1 cellular context compared by ENCODE assay signal in genomic region chr14:76236172-76237130, GRCh38.
A peak's percentile ranks its signal among the peaks of the same experiment; 100 is the strongest.
TF ChIP-seq lines count a peak whose summit lies in the region.

No MANE protein-coding gene starts in this region.

TF ChIP-seq in GM12878, 131 proteins besides CTCF, POLR2A, EP300 and RAD21 (continued from another document and continues in another):
- TF ChIP-seq, protein P1, sequence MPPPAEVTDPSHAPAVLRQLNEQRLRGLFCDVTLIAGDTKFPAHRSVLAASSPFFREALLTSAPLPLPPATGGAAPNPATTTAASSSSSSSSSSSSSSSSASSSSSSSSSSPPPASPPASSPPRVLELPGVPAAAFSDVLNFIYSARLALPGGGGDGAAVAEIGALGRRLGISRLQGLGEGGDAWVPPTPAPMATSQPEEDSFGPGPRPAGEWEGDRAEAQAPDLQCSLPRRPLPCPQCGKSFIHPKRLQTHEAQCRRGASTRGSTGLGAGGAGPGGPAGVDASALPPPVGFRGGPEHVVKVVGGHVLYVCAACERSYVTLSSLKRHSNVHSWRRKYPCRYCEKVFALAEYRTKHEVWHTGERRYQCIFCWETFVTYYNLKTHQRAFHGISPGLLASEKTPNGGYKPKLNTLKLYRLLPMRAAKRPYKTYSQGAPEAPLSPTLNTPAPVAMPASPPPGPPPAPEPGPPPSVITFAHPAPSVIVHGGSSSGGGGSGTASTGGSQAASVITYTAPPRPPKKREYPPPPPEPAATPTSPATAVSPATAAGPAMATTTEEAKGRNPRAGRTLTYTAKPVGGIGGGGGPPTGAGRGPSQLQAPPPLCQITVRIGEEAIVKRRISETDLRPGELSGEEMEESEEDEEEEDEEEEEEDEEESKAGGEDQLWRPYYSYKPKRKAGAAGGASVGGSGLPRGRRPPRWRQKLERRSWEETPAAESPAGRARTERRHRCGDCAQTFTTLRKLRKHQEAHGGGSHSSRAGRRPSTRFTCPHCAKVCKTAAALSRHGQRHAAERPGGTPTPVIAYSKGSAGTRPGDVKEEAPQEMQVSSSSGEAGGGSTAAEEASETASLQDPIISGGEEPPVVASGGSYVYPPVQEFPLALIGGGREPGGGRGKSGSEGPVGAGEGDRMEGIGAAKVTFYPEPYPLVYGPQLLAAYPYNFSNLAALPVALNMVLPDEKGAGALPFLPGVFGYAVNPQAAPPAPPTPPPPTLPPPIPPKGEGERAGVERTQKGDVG (CRISPR knock-in tag; IDR thresholded peaks at IDR 0.05) = no peak
- TF ChIP-seq, protein P2, sequence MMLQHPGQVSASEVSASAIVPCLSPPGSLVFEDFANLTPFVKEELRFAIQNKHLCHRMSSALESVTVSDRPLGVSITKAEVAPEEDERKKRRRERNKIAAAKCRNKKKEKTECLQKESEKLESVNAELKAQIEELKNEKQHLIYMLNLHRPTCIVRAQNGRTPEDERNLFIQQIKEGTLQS (IDR thresholded peaks at IDR 0.05; ENCODE audit: borderline replicate concordance, extremely low read depth, low read depth, low read length) = no peak
- TF ChIP-seq SMARCA5 (IDR thresholded peaks at IDR 0.05) (no peak), RUNX3 (IDR thresholded peaks at IDR 0.05; ENCODE audit: low read length) (peak; percentile 82), PML (IDR thresholded peaks at IDR 0.05; ENCODE audit: low read length) (no peak), EGR1 (IDR thresholded peaks at IDR 0.05; ENCODE audit: borderline replicate concordance in 1 of 2, low read depth in 2 of 2, low read length in 2 of 2) (no peak), NR2F1 (conservative IDR thresholded peaks at IDR 0.05) (no peak), MAX (IDR thresholded peaks at IDR 0.05; ENCODE audit: low read depth, low read length) (no peak), CEBPB (IDR thresholded peaks at IDR 0.05; ENCODE audit: borderline replicate concordance in 1 of 2, low read depth in 2 of 2, low read length in 2 of 2) (no peak), USF2 (IDR thresholded peaks at IDR 0.05; ENCODE audit: borderline replicate concordance, low read depth, low read length) (no peak), RAD51 (IDR thresholded peaks at IDR 0.05) (peak; percentile 17; the same call in 1 of the 2 replicates), JUND (IDR thresholded peaks at IDR 0.05; ENCODE audit: low read depth, low read length) (peak; percentile 48; the same call in 1 of the 2 replicates), IKZF2 (IDR thresholded peaks at IDR 0.05) (peak; percentile 99), FOXK2 (IDR thresholded peaks at IDR 0.05) (no peak), RCOR1 (conservative IDR thresholded peaks at IDR 0.05; ENCODE audit: low read depth, low read length) (no peak), MEF2A (IDR thresholded peaks at IDR 0.05; ENCODE audit: insufficient read depth, low read depth, low read length) (peak; percentile 52; the same call in 1 of the 2 replicates), NBN (IDR thresholded peaks at IDR 0.05) (peak; percentile 60), USF1 (IDR thresholded peaks at IDR 0.05; ENCODE audit: borderline replicate concordance, extremely low read length, insufficient read depth, low read depth, low read length) (no peak), NR2C1 (IDR thresholded peaks at IDR 0.05) (no peak), GABPA (IDR thresholded peaks at IDR 0.05; ENCODE audit: low read depth) (no peak), TCF12 (IDR thresholded peaks at IDR 0.05; ENCODE audit: low read depth, low read length) (peak; percentile 79; the same call in 1 of the 2 replicates), CREM (IDR thresholded peaks at IDR 0.05; ENCODE audit: low read depth) (no peak; the same call in 1 of the 2 replicates), WRNIP1 (IDR thresholded peaks at IDR 0.05; ENCODE audit: borderline replicate concordance, low read depth, low read length) (no peak), BMI1 (IDR thresholded peaks at IDR 0.05; ENCODE audit: borderline replicate concordance) (peak; percentile 57), GATAD2B (conservative IDR thresholded peaks at IDR 0.05; ENCODE audit: low read depth) (peak; percentile 69; the same call in 1 of the 2 replicates), KDM1A (IDR thresholded peaks at IDR 0.05; ENCODE audit: borderline replicate concordance) (no peak), LARP7 (IDR thresholded peaks at IDR 0.05) (no peak), FOXM1 (IDR thresholded peaks at IDR 0.05; ENCODE audit: low read depth, low read length) (peak; percentile 73; the same call in 1 of the 2 replicates), E2F4 (IDR thresholded peaks at IDR 0.05; ENCODE audit: low read depth, low read length) (no peak), RFX5 (IDR thresholded peaks at IDR 0.05; ENCODE audit: low read depth, low read length) (no peak), BACH1 (IDR thresholded peaks at IDR 0.05; ENCODE audit: borderline replicate concordance) (0 out of 2 replicates have a peak, but pooled peaks have one; percentile 36)
- TF ChIP-seq, protein P3, sequence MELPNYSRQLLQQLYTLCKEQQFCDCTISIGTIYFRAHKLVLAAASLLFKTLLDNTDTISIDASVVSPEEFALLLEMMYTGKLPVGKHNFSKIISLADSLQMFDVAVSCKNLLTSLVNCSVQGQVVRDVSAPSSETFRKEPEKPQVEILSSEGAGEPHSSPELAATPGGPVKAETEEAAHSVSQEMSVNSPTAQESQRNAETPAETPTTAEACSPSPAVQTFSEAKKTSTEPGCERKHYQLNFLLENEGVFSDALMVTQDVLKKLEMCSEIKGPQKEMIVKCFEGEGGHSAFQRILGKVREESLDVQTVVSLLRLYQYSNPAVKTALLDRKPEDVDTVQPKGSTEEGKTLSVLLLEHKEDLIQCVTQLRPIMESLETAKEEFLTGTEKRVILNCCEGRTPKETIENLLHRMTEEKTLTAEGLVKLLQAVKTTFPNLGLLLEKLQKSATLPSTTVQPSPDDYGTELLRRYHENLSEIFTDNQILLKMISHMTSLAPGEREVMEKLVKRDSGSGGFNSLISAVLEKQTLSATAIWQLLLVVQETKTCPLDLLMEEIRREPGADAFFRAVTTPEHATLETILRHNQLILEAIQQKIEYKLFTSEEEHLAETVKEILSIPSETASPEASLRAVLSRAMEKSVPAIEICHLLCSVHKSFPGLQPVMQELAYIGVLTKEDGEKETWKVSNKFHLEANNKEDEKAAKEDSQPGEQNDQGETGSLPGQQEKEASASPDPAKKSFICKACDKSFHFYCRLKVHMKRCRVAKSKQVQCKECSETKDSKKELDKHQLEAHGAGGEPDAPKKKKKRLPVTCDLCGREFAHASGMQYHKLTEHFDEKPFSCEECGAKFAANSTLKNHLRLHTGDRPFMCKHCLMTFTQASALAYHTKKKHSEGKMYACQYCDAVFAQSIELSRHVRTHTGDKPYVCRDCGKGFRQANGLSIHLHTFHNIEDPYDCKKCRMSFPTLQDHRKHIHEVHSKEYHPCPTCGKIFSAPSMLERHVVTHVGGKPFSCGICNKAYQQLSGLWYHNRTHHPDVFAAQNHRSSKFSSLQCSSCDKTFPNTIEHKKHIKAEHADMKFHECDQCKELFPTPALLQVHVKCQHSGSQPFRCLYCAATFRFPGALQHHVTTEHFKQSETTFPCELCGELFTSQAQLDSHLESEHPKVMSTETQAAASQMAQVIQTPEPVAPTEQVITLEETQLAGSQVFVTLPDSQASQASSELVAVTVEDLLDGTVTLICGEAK (IDR thresholded peaks at IDR 0.05; ENCODE audit: borderline replicate concordance) = no peak
- TF ChIP-seq, protein P4, sequence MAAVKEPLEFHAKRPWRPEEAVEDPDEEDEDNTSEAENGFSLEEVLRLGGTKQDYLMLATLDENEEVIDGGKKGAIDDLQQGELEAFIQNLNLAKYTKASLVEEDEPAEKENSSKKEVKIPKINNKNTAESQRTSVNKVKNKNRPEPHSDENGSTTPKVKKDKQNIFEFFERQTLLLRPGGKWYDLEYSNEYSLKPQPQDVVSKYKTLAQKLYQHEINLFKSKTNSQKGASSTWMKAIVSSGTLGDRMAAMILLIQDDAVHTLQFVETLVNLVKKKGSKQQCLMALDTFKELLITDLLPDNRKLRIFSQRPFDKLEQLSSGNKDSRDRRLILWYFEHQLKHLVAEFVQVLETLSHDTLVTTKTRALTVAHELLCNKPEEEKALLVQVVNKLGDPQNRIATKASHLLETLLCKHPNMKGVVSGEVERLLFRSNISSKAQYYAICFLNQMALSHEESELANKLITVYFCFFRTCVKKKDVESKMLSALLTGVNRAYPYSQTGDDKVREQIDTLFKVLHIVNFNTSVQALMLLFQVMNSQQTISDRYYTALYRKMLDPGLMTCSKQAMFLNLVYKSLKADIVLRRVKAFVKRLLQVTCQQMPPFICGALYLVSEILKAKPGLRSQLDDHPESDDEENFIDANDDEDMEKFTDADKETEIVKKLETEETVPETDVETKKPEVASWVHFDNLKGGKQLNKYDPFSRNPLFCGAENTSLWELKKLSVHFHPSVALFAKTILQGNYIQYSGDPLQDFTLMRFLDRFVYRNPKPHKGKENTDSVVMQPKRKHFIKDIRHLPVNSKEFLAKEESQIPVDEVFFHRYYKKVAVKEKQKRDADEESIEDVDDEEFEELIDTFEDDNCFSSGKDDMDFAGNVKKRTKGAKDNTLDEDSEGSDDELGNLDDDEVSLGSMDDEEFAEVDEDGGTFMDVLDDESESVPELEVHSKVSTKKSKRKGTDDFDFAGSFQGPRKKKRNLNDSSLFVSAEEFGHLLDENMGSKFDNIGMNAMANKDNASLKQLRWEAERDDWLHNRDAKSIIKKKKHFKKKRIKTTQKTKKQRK (IDR thresholded peaks at IDR 0.05; ENCODE audit: low read depth, low read length) = no peak
- TF ChIP-seq, protein P5, sequence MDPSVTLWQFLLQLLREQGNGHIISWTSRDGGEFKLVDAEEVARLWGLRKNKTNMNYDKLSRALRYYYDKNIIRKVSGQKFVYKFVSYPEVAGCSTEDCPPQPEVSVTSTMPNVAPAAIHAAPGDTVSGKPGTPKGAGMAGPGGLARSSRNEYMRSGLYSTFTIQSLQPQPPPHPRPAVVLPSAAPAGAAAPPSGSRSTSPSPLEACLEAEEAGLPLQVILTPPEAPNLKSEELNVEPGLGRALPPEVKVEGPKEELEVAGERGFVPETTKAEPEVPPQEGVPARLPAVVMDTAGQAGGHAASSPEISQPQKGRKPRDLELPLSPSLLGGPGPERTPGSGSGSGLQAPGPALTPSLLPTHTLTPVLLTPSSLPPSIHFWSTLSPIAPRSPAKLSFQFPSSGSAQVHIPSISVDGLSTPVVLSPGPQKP (IDR thresholded peaks at IDR 0.05; ENCODE audit: low read depth, low read length) = no peak
- TF ChIP-seq, protein P6, sequence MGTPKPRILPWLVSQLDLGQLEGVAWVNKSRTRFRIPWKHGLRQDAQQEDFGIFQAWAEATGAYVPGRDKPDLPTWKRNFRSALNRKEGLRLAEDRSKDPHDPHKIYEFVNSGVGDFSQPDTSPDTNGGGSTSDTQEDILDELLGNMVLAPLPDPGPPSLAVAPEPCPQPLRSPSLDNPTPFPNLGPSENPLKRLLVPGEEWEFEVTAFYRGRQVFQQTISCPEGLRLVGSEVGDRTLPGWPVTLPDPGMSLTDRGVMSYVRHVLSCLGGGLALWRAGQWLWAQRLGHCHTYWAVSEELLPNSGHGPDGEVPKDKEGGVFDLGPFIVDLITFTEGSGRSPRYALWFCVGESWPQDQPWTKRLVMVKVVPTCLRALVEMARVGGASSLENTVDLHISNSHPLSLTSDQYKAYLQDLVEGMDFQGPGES (IDR thresholded peaks at IDR 0.05) = no peak
- TF ChIP-seq, protein P7, sequence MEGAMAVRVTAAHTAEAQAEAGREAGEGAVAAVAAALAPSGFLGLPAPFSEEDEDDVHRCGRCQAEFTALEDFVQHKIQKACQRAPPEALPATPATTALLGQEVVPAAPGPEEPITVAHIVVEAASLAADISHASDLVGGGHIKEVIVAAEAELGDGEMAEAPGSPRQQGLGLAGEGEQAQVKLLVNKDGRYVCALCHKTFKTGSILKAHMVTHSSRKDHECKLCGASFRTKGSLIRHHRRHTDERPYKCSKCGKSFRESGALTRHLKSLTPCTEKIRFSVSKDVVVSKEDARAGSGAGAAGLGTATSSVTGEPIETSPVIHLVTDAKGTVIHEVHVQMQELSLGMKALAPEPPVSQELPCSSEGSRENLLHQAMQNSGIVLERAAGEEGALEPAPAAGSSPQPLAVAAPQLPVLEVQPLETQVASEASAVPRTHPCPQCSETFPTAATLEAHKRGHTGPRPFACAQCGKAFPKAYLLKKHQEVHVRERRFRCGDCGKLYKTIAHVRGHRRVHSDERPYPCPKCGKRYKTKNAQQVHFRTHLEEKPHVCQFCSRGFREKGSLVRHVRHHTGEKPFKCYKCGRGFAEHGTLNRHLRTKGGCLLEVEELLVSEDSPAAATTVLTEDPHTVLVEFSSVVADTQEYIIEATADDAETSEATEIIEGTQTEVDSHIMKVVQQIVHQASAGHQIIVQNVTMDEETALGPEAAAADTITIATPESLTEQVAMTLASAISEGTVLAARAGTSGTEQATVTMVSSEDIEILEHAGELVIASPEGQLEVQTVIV (IDR thresholded peaks at IDR 0.05; ENCODE audit: borderline replicate concordance, partially characterized antibody) = no peak
- TF ChIP-seq, protein P8, sequence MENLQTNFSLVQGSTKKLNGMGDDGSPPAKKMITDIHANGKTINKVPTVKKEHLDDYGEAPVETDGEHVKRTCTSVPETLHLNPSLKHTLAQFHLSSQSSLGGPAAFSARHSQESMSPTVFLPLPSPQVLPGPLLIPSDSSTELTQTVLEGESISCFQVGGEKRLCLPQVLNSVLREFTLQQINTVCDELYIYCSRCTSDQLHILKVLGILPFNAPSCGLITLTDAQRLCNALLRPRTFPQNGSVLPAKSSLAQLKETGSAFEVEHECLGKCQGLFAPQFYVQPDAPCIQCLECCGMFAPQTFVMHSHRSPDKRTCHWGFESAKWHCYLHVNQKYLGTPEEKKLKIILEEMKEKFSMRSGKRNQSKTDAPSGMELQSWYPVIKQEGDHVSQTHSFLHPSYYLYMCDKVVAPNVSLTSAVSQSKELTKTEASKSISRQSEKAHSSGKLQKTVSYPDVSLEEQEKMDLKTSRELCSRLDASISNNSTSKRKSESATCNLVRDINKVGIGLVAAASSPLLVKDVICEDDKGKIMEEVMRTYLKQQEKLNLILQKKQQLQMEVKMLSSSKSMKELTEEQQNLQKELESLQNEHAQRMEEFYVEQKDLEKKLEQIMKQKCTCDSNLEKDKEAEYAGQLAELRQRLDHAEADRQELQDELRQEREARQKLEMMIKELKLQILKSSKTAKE (IDR thresholded peaks at IDR 0.05; ENCODE audit: low read depth, poor library complexity, severe bottlenecking) = peak; percentile 50
